In the genomic region with DNA sequence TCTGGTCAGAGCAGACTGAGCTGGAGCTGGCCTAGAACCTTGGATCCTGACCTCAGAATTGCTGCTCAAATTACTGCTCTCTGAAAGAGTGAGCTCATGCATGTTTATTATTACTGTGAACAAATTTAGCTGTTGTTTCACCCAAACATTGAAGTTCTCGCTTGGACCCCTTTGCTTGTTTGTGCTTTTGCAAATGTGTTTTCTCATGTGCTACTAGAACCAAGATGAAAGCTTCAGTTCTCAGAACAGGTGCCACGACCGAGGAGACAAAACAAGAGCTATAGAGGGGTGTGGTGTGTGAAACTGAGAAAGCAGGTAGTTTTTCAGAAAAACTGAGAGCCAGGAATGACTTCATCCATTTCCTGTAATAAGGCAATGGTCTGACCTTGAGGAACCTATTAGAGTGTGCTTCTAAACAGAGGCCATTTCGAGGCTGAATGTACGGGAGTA, we compare ENCODE assay signal across 10 cellular contexts. TPM values are rescaled to one million over a fixed set of nuclear protein-coding genes. Genes with fewer than 3 reads are reported as not detected.
DNase-seq lines count a peak whose midpoint lies in the region; ATAC-seq and TF ChIP-seq lines count a peak whose summit lies in the region.
"Had no signal": no experiment of that assay in that cellular context is flagged by ENCODE, and none has a peak within 500 bp of the region (broad histone marks: within the 10 kb centered on the region; RNA-seq: fewer than 3 reads in every experiment).

No MANE protein-coding gene starts in this region.

- peak overlapping the region; percentile 2 to 34 for H3K27ac ChIP-seq in ascending aorta
- no peak overlapping the region for H3K27ac ChIP-seq in prostate gland

- no peaks in the 10 kb centered on the region for H3K27me3 ChIP-seq in ascending aorta
- H3K27me3 ChIP-seq in prostate gland (replicated peaks; ENCODE audit: insufficient read depth) = no peaks in the 10 kb centered on the region

- H3K9me3 ChIP-seq in ascending aorta (no peaks in the 10 kb centered on the region), prostate gland (no peaks in the 10 kb centered on the region)

- intact Hi-C loops in ascending aorta (cut with DNase I) (no loop called here), prostate gland (cut with DNase I) (no loop called here)

- no peak overlapping the region for H3K27ac Mint-ChIP-seq in mesothelial cell of epicardium

- no peak for TF ChIP-seq CTCF in GM12864 (IDR thresholded peaks at IDR 0.05; ENCODE audit: low read depth, low read length, missing control alignments)
- no peak for TF ChIP-seq CTCF in ascending aorta (IDR thresholded peaks at IDR 0.05)
- no peak for TF ChIP-seq CTCF in prostate gland (IDR thresholded peaks at IDR 0.05)
- TF ChIP-seq CTCF in mesothelial cell of epicardium (IDR thresholded peaks at IDR 0.05; ENCODE audit: unreplicated experiment) = no peak

- peak; percentile 90 for DNase-seq in GM12864 (ENCODE audit: low read depth)
- DNase-seq in ascending aorta (ENCODE audit: low spot score in 2 of 2) = no peak
- no peak for DNase-seq in prostate gland (ENCODE audit: low spot score)
- no peak for DNase-seq in activated effector memory CD4-positive, alpha-beta T cell treated with Interleukin-2 at 50 U/mL for 16 hours
- no peak for DNase-seq in mesothelial cell of epicardium (ENCODE audit: low spot score in 2 of 2, unreplicated experiment in 2 of 2)
- no peak for DNase-seq in SIG-M5 (lab: John Stamatoyannopoulos, UW)
- DNase-seq: head of caudate nucleus, NCI-H2227 treated with DMSO at 0.1 percent for 48 hours had no signal

- ATAC-seq in GM19452 (IDR thresholded peaks at IDR 0.05; ENCODE audit: unreplicated experiment) (peak; percentile 98), HG03135 (IDR thresholded peaks at IDR 0.05; ENCODE audit: unreplicated experiment) (peak; percentile 96)

- H3K4me3 ChIP-seq in GM12864 (ENCODE audit: low read depth, low read length) (no peak overlapping the region), ascending aorta (no peak overlapping the region), prostate gland (no peak overlapping the region)

- H3K4me1 ChIP-seq in ascending aorta = peaks cover 0 to 13% of the 10 kb centered on the region in 2 donors
- no peaks in the 10 kb centered on the region for H3K4me1 ChIP-seq in prostate gland (replicated peaks)

- H3K36me3 ChIP-seq in ascending aorta = no peaks in the 10 kb centered on the region
- H3K36me3 ChIP-seq in prostate gland = no peaks in the 10 kb centered on the region

- WGBS in prostate gland = 56% methylated on average over 5 of the region's 5 CpGs

- H3K27me3 Mint-ChIP-seq in mesothelial cell of epicardium (ENCODE audit: low read depth) = peaks cover 3% of the 10 kb centered on the region

- no peaks in the 10 kb centered on the region for H3K9me3 Mint-ChIP-seq in mesothelial cell of epicardium

- no peaks in the 10 kb centered on the region for H3K4me1 Mint-ChIP-seq in mesothelial cell of epicardium

- no peak for TF ChIP-seq POLR2A in prostate gland (IDR thresholded peaks at IDR 0.05)

- no peak overlapping the region for H3K4me3 Mint-ChIP-seq in mesothelial cell of epicardium

- H3K36me3 Mint-ChIP-seq in mesothelial cell of epicardium = no peaks in the 10 kb centered on the region

RNA-seq across cellular contexts. Expression of a gene that starts 50.0 kb away (rescaled TPM):
- total RNA-seq in ascending aorta = 3.0 TPM
- 1 to 10 TPM; 2.3 to 5.6 TPM for total RNA-seq in prostate gland
- not detected in 3 replicates for total RNA-seq in mesothelial cell of epicardium

Comparison
In these comparisons a context has a peak if more than half of its experiments do, and no peak if none do; other contexts are left out.
1. H3K27ac ChIP-seq: peak in ascending aorta (2 of 2); none in prostate gland (0 of 2).